18 cellular contexts compared by ENCODE assay signal in genomic region chr19:10364644-10365043, GRCh38.
"Had no signal": no experiment of that assay in that cellular context is flagged by ENCODE, and none has a peak within 500 bp of the region (broad histone marks: within the 10 kb centered on the region; RNA-seq: fewer than 3 reads in every experiment).

No MANE protein-coding gene starts in this region.

- ATAC-seq: body of pancreas, lower lobe of right lung had no signal

- H3K9me3 ChIP-seq: body of pancreas, colonic mucosa, heart right ventricle, lower lobe of right lung, sigmoid colon, thyroid gland had no signal

- H3K27me3 ChIP-seq: body of pancreas, colonic mucosa, heart right ventricle, sigmoid colon, thyroid gland had no signal

- H3K4me1 ChIP-seq: body of pancreas, colonic mucosa, heart right ventricle, lower lobe of right lung, sigmoid colon, thyroid gland had no signal

- H3K27ac ChIP-seq: body of pancreas, colonic mucosa, heart right ventricle, lower lobe of right lung, sigmoid colon, SK-N-MC, thyroid gland had no signal

- DNase-seq: activated CD4-positive, alpha-beta T cell treated with anti-CD3 and anti-CD28 coated beads for 36 hours; activated CD4-positive, alpha-beta T cell treated with anti-CD3 and anti-CD28 coated beads, Interleukin-2, amount 50 U/mL, for 48 hours; activated naive CD4-positive, alpha-beta T cell; activated naive CD8-positive, alpha-beta T cell treated with anti-CD3 and anti-CD28 coated beads for 36 hours; amniotic stem cell; body of pancreas; colonic mucosa; erythroblast; foreskin melanocyte; heart right ventricle; immature natural killer cell; kidney glomerular epithelial cell; lower lobe of right lung; nephron progenitor cell; sigmoid colon; stimulated activated CD4-positive, alpha-beta T cell treated with anti-CD3 and anti-CD28 coated beads, Interleukin-4, amount 100 ng/mL, for 24 hours; thyroid gland had no signal

- H3K4me3 ChIP-seq: body of pancreas, colonic mucosa, heart right ventricle, lower lobe of right lung, sigmoid colon, SK-N-MC, thyroid gland had no signal
